In the genomic region with DNA sequence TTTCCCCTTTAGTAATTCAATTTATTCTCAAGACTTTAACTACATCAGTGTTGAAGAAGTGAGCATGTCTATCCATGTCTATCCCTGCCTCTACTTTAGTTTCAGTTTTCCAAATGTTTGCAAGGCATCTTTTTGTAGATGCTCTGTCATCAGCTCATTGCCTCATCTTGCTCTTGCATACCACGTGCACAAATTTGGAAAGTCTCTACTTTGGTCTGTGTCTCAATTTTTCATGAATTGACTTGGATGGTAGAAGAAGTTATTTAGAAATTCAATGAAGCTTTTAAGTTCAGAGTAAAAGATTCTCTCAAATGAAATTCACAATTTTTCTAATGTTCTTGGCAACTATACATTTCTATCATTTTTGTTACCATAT, we compare ENCODE assay signal across 18 cellular contexts. TPM values are rescaled to one million over a fixed set of nuclear protein-coding genes. Genes with fewer than 3 reads are reported as not detected.
DNase-seq lines count a peak whose midpoint lies in the region; ATAC-seq and TF ChIP-seq lines count a peak whose summit lies in the region.
"Had no signal": no experiment of that assay in that cellular context is flagged by ENCODE, and none has a peak within 500 bp of the region (broad histone marks: within the 10 kb centered on the region; RNA-seq: fewer than 3 reads in every experiment).

No MANE protein-coding gene starts in this region.

- H3K36me3 Mint-ChIP-seq in osteocyte (ENCODE audit: unreplicated experiment) = no peaks in the 10 kb centered on the region
- H3K36me3 Mint-ChIP-seq in activated naive CD8-positive, alpha-beta T cell treated with anti-CD3 and anti-CD28 coated beads for 36 hours = no peaks in the 10 kb centered on the region
- H3K36me3 Mint-ChIP-seq: CD14-positive monocyte had no signal

- TF ChIP-seq CTCF in RWPE2 (IDR thresholded peaks at IDR 0.05; ENCODE audit: poor library complexity, severe bottlenecking) (no peak), osteocyte (IDR thresholded peaks at IDR 0.05) (no peak)

- H3K9me3 Mint-ChIP-seq in osteocyte (ENCODE audit: unreplicated experiment) = no peaks in the 10 kb centered on the region
- H3K9me3 Mint-ChIP-seq in activated naive CD8-positive, alpha-beta T cell treated with anti-CD3 and anti-CD28 coated beads for 36 hours = no peaks in the 10 kb centered on the region

- no peaks in the 10 kb centered on the region for H3K9me3 ChIP-seq in RWPE2 (ENCODE audit: severe bottlenecking)
- H3K9me3 ChIP-seq: A549, SJSA1 had no signal

- peak; percentile 20 for DNase-seq in AG20443 (ENCODE audit: low spot score)
- DNase-seq in RWPE2 (ENCODE audit: low spot score) = no peak
- DNase-seq in fibroblast of gingiva (ENCODE audit: low read depth) = peak; percentile 28
- no peak for DNase-seq in osteocyte (ENCODE audit: extremely low spot score, unreplicated experiment)
- DNase-seq in activated naive CD8-positive, alpha-beta T cell treated with anti-CD3 and anti-CD28 coated beads for 36 hours = no peak
- DNase-seq: AML-193, HCEC 1CT, NCI-H1436, NCI-H2081 treated with DMSO at 0.1 percent for 48 hours, NCI-H510A, NCI-H774, PC-9 had no signal

- peaks cover 43% of the 10 kb centered on the region for H3K4me1 Mint-ChIP-seq in osteocyte (ENCODE audit: unreplicated experiment)
- H3K4me1 Mint-ChIP-seq in activated naive CD8-positive, alpha-beta T cell treated with anti-CD3 and anti-CD28 coated beads for 36 hours = no peaks in the 10 kb centered on the region
- H3K4me1 Mint-ChIP-seq: CD14-positive monocyte had no signal

- peak overlapping the region; percentile 90 for H3K27ac Mint-ChIP-seq in osteocyte (ENCODE audit: unreplicated experiment)
- H3K27ac Mint-ChIP-seq in activated naive CD8-positive, alpha-beta T cell treated with anti-CD3 and anti-CD28 coated beads for 36 hours = no peak overlapping the region
- H3K27ac Mint-ChIP-seq: CD14-positive monocyte had no signal

- no peaks in the 10 kb centered on the region for H3K27me3 ChIP-seq in RWPE2 (ENCODE audit: insufficient read depth, poor library complexity, severe bottlenecking)
- H3K27me3 ChIP-seq: SJSA1 had no signal

- H3K36me3 ChIP-seq in RWPE2 (ENCODE audit: low read depth) = no peaks in the 10 kb centered on the region
- H3K36me3 ChIP-seq: SJSA1 had no signal

- peaks cover 21% of the 10 kb centered on the region for H3K4me1 ChIP-seq in RWPE2 (ENCODE audit: insufficient read depth, poor library complexity, severe bottlenecking)
- H3K4me1 ChIP-seq: A549 had no signal

- no peaks in the 10 kb centered on the region for H3K27me3 Mint-ChIP-seq in osteocyte (ENCODE audit: unreplicated experiment)
- H3K27me3 Mint-ChIP-seq in activated naive CD8-positive, alpha-beta T cell treated with anti-CD3 and anti-CD28 coated beads for 36 hours = peaks cover 13% of the 10 kb centered on the region

- ATAC-seq in RWPE2 (ENCODE audit: low read depth) (no peak), GM19452 (IDR thresholded peaks at IDR 0.05; ENCODE audit: unreplicated experiment) (no peak), GM18873 (IDR thresholded peaks at IDR 0.05; ENCODE audit: low FRiP score, unreplicated experiment) (no peak)
- ATAC-seq: A549 had no signal

- H3K4me3 Mint-ChIP-seq in osteocyte (ENCODE audit: unreplicated experiment) = no peak overlapping the region
- no peak overlapping the region for H3K4me3 Mint-ChIP-seq in activated naive CD8-positive, alpha-beta T cell treated with anti-CD3 and anti-CD28 coated beads for 36 hours
- H3K4me3 Mint-ChIP-seq: CD14-positive monocyte had no signal

- H3K4me3 ChIP-seq in RWPE2 (ENCODE audit: severe bottlenecking) = no peak overlapping the region
- H3K4me3 ChIP-seq: A549, PC-9, SJSA1 had no signal

- peak overlapping the region; percentile 94 for H3K27ac ChIP-seq in RWPE2 (ENCODE audit: poor library complexity, severe bottlenecking)
- H3K27ac ChIP-seq: A549, HL-60 had no signal

RNA-seq across cellular contexts. Expression of a gene that starts 55.3 kb away (rescaled TPM):
- total RNA-seq in osteocyte = 41.4 and 43.8 TPM in 2 replicates
- total RNA-seq in activated naive CD8-positive, alpha-beta T cell treated with anti-CD3 and anti-CD28 coated beads for 36 hours = under 1 TPM; 0.08 to 0.10 TPM

Comparison
In these comparisons a context has a peak if more than half of its experiments do, and no peak if none do; other contexts are left out.
1. DNase-seq: peak in AG20443 (single experiment) and fibroblast of gingiva (single experiment); none in RWPE2 (single experiment), osteocyte (single experiment) and activated naive CD8-positive, alpha-beta T cell treated with anti-CD3 and anti-CD28 coated beads for 36 hours (single experiment).
2. RNA of a gene that starts 55.3 kb away (total RNA-seq): 41.4 to 43.8 TPM in osteocyte; 0.08 to 0.10 TPM in activated naive CD8-positive, alpha-beta T cell treated with anti-CD3 and anti-CD28 coated beads for 36 hours; every median in the first group is over 10 times any median in the second.